Comparison of ENCODE assay signal across 13 cellular contexts in genomic region chr1:95021794-95022193, GRCh38. TPM values are rescaled to one million over a fixed set of nuclear protein-coding genes. Genes with fewer than 3 reads are reported as not detected.
DNase-seq lines count a peak whose midpoint lies in the region; ATAC-seq, FAIRE-seq and TF ChIP-seq lines count a peak whose summit lies in the region.
"Had no signal": no experiment of that assay in that cellular context is flagged by ENCODE, and none has a peak within 500 bp of the region (broad histone marks: within the 10 kb centered on the region; RNA-seq: fewer than 3 reads in every experiment).

No MANE protein-coding gene starts in this region.

- TF ChIP-seq RAD21 in HepG2 (CRISPR knock-in tag; IDR thresholded peaks at IDR 0.05): no peak

- in situ Hi-C loops in HepG2 (cut with HindIII; ENCODE audit: extremely low pct_ligation_motif_present, low pct_unique_long_range_greater_than_20kb): no loop called here

- H3K9me3 ChIP-seq in right lobe of liver (no peaks in the 10 kb centered on the region), HepG2 (ENCODE audit: low read length) (no peaks in the 10 kb centered on the region), gastroesophageal sphincter (no peaks in the 10 kb centered on the region), psoas muscle (no peaks in the 10 kb centered on the region)

- no peaks in the 10 kb centered on the region for H3K79me2 ChIP-seq in HepG2 (ENCODE audit: insufficient read depth, low read length)

- H3K27ac ChIP-seq in right lobe of liver: peak overlapping the region in 2 of 3 donors; percentile 3 to 38
- no peak overlapping the region for H3K27ac ChIP-seq in HepG2 (ENCODE audit: extremely low read length, insufficient read depth, low read length)
- peak overlapping the region; percentile 60 to 77 (median 76) for H3K27ac ChIP-seq in gastroesophageal sphincter
- peak overlapping the region; percentile 55 for H3K27ac ChIP-seq in psoas muscle
- H3K27ac ChIP-seq: SK-N-MC had no signal

- no peaks in the 10 kb centered on the region for H4K20me1 ChIP-seq in HepG2 (ENCODE audit: insufficient read depth, low read length)

- H3K27me3 ChIP-seq in right lobe of liver: no peaks in the 10 kb centered on the region
- H3K27me3 ChIP-seq in HepG2 (ENCODE audit: control insufficient read depth in 1 of 2, insufficient read depth in 2 of 2, low read length in 2 of 2): no peaks in the 10 kb centered on the region
- no peaks in the 10 kb centered on the region for H3K27me3 ChIP-seq in gastroesophageal sphincter
- no peaks in the 10 kb centered on the region for H3K27me3 ChIP-seq in psoas muscle (ENCODE audit: insufficient read depth in 3 of 3, low read length in 2 of 3)

- no peak for TF ChIP-seq POLR2A in right lobe of liver (IDR thresholded peaks at IDR 0.05)
- TF ChIP-seq POLR2A in HepG2 (IDR thresholded peaks at IDR 0.05; ENCODE audit: insufficient read depth in 1 of 2, low read depth in 2 of 2, low read length in 2 of 2): no peak
- no peak for TF ChIP-seq POLR2A in gastroesophageal sphincter (IDR thresholded peaks at IDR 0.05)

- no peak for ATAC-seq in right lobe of liver
- ATAC-seq in HepG2: no peak
- ATAC-seq in gastroesophageal sphincter: peak; percentile 14
- no peak for ATAC-seq in psoas muscle
- ATAC-seq: activated naive CD8-positive, alpha-beta T cell treated with anti-CD3 and anti-CD28 coated beads, Interleukin-2, amount 50 U/mL, for 24 hours had no signal

- CTCF ChIA-PET in HepG2 (lab: Yijun Ruan, JAX; ENCODE audit: low intra/inter-chr PET ratio, low total read pairs): no interaction called here

- intact Hi-C loops in right lobe of liver (cut with DNase I) (no loop called here), HepG2 (cut with micrococcal nuclease; ENCODE audit: unreplicated experiment) (no loop called here), psoas muscle (cut with DNase I) (loop anchor here in 1 of 2 donors (2.0 kb wide), 1 partner anchor 95 kb away; the partner anchor contains the start of gene CNN3)

- FAIRE-seq in HepG2 (lab: Jason Lieb, UNC): no peak

- WGBS in right lobe of liver (ENCODE audit: insufficient coverage, low coverage, low lambda C conversion rate, missing lambda C conversion rate): 59% methylated on average over 3 of the region's 3 CpGs
- 91% methylated on average over 3 of the region's 3 CpGs for WGBS in HepG2 (ENCODE audit: low lambda C conversion rate)
- WGBS in gastroesophageal sphincter (ENCODE audit: low coverage in 1 of 2), 2 donors: 0 to 2% methylated on average over 3 of the region's 3 CpGs
- WGBS in psoas muscle, 3 donors: 16 to 22% (median 18%) methylated on average over 3 of the region's 3 CpGs

- no peak overlapping the region for H2AFZ ChIP-seq in HepG2 (ENCODE audit: low read length)

- no peak for TF ChIP-seq EP300 in HepG2 (IDR thresholded peaks at IDR 0.05; ENCODE audit: low read depth in 2 of 2, low read length in 2 of 2)
- TF ChIP-seq EP300 in HepG2 (CRISPR knock-in tag; IDR thresholded peaks at IDR 0.05; ENCODE audit: borderline replicate concordance): no peak
- TF ChIP-seq EP300 in gastroesophageal sphincter (IDR thresholded peaks at IDR 0.05): no peak

- H3K4me3 ChIP-seq in right lobe of liver: no peak overlapping the region
- H3K4me3 ChIP-seq in HepG2 (replicated peaks in 1 of 3; ENCODE audit: insufficient read depth in 1 of 3, low read depth in 2 of 3, low read length in 3 of 3): no peak overlapping the region
- H3K4me3 ChIP-seq in gastroesophageal sphincter: peak overlapping the region; percentile 8 to 23
- no peak overlapping the region for H3K4me3 ChIP-seq in psoas muscle
- H3K4me3 ChIP-seq: SK-N-MC had no signal

- DNase-seq in right lobe of liver: no peak
- no peak for DNase-seq in HepG2 (ENCODE audit: low spot score)
- no peak for DNase-seq in psoas muscle
- DNase-seq in foreskin melanocyte: no peak
- no peak for DNase-seq in NCI-H82 (lab: John Stamatoyannopoulos, UW)
- no peak for DNase-seq in NCI-H2171 (lab: John Stamatoyannopoulos, UW)
- DNase-seq in RKO (ENCODE audit: low spot score): no peak
- DNase-seq: activated CD4-positive, alpha-beta memory T cell treated with anti-CD3 and anti-CD28 coated beads for 36 hours; activated naive CD8-positive, alpha-beta T cell treated with anti-CD3 and anti-CD28 coated beads, Interleukin-2, amount 50 U/mL, for 24 hours; Kasumi-1; stimulated activated CD4-positive, alpha-beta T cell treated with anti-CD3 and anti-CD28 coated beads, Interleukin-12 subunit alpha, Interleukin-12 subunit beta, amount 100 ng/mL, for 4 hours had no signal

- POLR2A ChIA-PET in HepG2 (lab: Yijun Ruan, JAX): no interaction called here

- H3K36me3 ChIP-seq in right lobe of liver (peaks cover 0 to 8% (median 2%) of the 10 kb centered on the region in 4 donors), HepG2 (replicated peaks in 1 of 2; ENCODE audit: control insufficient read depth in 1 of 2, insufficient read depth in 2 of 2, low read length in 2 of 2) (no peaks in the 10 kb centered on the region), gastroesophageal sphincter (peaks cover 0 to 14% of the 10 kb centered on the region in 2 donors), psoas muscle (ENCODE audit: insufficient read depth in 1 of 2, low read depth in 1 of 2) (peaks cover 8 to 13% of the 10 kb centered on the region in 2 donors)

- H3K4me2 ChIP-seq in HepG2 (ENCODE audit: low read depth, low read length): no peak overlapping the region

- H3K9ac ChIP-seq in HepG2 (ENCODE audit: insufficient read depth, low read depth, low read length): no peak overlapping the region

- no peak for TF ChIP-seq CTCF in right lobe of liver (IDR thresholded peaks at IDR 0.05)
- no peak for TF ChIP-seq CTCF in HepG2 (CRISPR knock-in tag; IDR thresholded peaks at IDR 0.05)
- no peak for TF ChIP-seq CTCF in gastroesophageal sphincter (IDR thresholded peaks at IDR 0.05)
- no peak for TF ChIP-seq CTCF in psoas muscle (IDR thresholded peaks at IDR 0.05)

- H3K4me1 ChIP-seq in right lobe of liver (no peaks in the 10 kb centered on the region), HepG2 (ENCODE audit: insufficient read depth, low read length) (peaks cover 37% of the 10 kb centered on the region), gastroesophageal sphincter (peaks cover 4 to 46% (median 15%) of the 10 kb centered on the region in 3 donors), psoas muscle (peaks cover 5% of the 10 kb centered on the region)

- no TSS peak for BruUV-seq in HepG2 (replicated peaks; lab: Mats Ljungman, UMichigan)

TF ChIP-seq in HepG2, 621 proteins besides CTCF, POLR2A, EP300 and RAD21:
- TF ChIP-seq ZNF605 (CRISPR knock-in tag; IDR thresholded peaks at IDR 0.05) (no peak), NFKB2 (CRISPR knock-in tag; IDR thresholded peaks at IDR 0.05; ENCODE audit: borderline replicate concordance) (no peak), MYC (CRISPR knock-in tag; IDR thresholded peaks at IDR 0.05; ENCODE audit: borderline replicate concordance) (no peak)

RNA-seq across cellular contexts. Expression of gene ALG14, which starts 51.0 kb away (rescaled TPM):
- total RNA-seq in right lobe of liver: 1 to 10 TPM; 1.5 to 8.3 (median 5.0) TPM
- 6.1 and 12.7 TPM in 2 replicates for total RNA-seq in HepG2 (2016; rRNA removed; fragmentation: Illumina TruSeq; extraction: Trizol)
- total RNA-seq in HepG2 (2016; cell fraction: cytosol; rRNA removed; fragmentation: Illumina TruSeq; extraction: Trizol; ENCODE audit: low read depth): 2.6 and 6.2 TPM in 2 replicates
- total RNA-seq in HepG2 (2016; cell fraction: insoluble cytoplasmic fraction; rRNA removed; fragmentation: Illumina TruSeq; extraction: Trizol): 7.8 and 11.4 TPM in 2 replicates
- 4.5 and 4.8 TPM in 2 replicates for total RNA-seq in HepG2 (2016; cell fraction: membrane; rRNA removed; fragmentation: Illumina TruSeq; extraction: Trizol)
- 5.6 and 13.0 TPM in 2 replicates for total RNA-seq in HepG2 (2016; cell fraction: nucleus; rRNA removed; fragmentation: Illumina TruSeq; extraction: Trizol)
- 4.5 and 5.5 TPM in 2 replicates for polyA plus RNA-seq in HepG2 (2011; rRNA removed)
- polyA plus RNA-seq in HepG2 (2011; cell fraction: cytosol; rRNA removed): 1.9 and 2.6 TPM in 2 replicates
- polyA plus RNA-seq in HepG2 (2011; cell fraction: nucleus; rRNA removed): 1.2 and 2.2 TPM in 2 replicates
- 3.5 and 6.1 TPM in 2 replicates for polyA plus RNA-seq in HepG2 (2012)
- 3.2 and 3.5 TPM in 2 replicates for polyA plus RNA-seq in HepG2 (2016; cell fraction: cytosol; fragmentation: Illumina TruSeq; extraction: Trizol; ENCODE audit: low read depth)
- 7.9 and 10.9 TPM in 2 replicates for polyA plus RNA-seq in HepG2 (2016; cell fraction: insoluble cytoplasmic fraction; fragmentation: Illumina TruSeq; extraction: Trizol; ENCODE audit: low read depth)
- 4.2 and 7.1 TPM in 2 replicates for polyA plus RNA-seq in HepG2 (2016; cell fraction: membrane; fragmentation: Illumina TruSeq; extraction: Trizol; ENCODE audit: low read depth)
- 10.4 and 11.9 TPM in 2 replicates for polyA plus RNA-seq in HepG2 (2016; cell fraction: nucleus; fragmentation: Illumina TruSeq; extraction: Trizol; ENCODE audit: insufficient read depth, low read depth)
- 13.9 and 20.9 TPM in 2 replicates for polyA minus RNA-seq in HepG2 (2011; rRNA and poly(A)+ RNA removed; ENCODE audit: low replicate concordance)
- 0.62 and 3.3 TPM in 2 replicates for polyA minus RNA-seq in HepG2 (2011; cell fraction: cytosol; rRNA and poly(A)+ RNA removed)
- 4.2 and 5.0 TPM in 2 replicates for polyA minus RNA-seq in HepG2 (2011; cell fraction: nucleus; rRNA and poly(A)+ RNA removed)
- 1 to 10 TPM in 1 of 4 donors, under 1 TPM in 3; 0.62 to 1.2 (median 0.79) TPM for total RNA-seq in gastroesophageal sphincter
- total RNA-seq in psoas muscle: 1 to 10 TPM; 1.8 to 2.7 (median 2.4) TPM
- 1 to 10 TPM in 1 of 3 donors, under 1 TPM in 2; 0.48 to 2.1 (median 0.95) TPM for polyA plus RNA-seq in psoas muscle

Comparison
In these comparisons a context has a peak if more than half of its experiments do, and no peak if none do; other contexts are left out.
1. H3K4me3 ChIP-seq: peak in gastroesophageal sphincter (2 of 2); none in right lobe of liver (0 of 3), HepG2 (0 of 3) and psoas muscle (single experiment).